In the genomic region with DNA sequence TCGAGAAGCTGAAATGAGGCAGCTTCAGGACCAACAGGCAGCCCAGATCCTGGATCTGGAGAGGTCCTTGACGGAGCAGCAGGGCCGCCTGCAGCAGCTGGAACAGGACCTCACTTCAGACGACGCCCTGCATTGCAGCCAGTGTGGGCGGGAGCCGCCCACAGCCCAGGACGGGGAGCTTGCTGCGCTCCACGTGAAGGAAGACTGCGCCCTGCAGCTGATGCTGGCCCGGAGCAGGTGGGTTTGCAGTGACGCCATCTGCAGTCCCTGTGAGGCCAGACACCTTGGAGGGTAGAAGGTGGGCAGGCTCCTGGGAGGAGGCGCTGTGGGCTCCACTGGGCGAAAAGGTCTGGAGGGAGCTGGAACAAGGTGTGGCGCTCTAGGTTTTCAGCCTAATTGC, we compare ENCODE assay signal across 26 cellular contexts.
"Had no signal": no experiment of that assay in that cellular context is flagged by ENCODE, and none has a peak within 500 bp of the region (broad histone marks: within the 10 kb centered on the region; RNA-seq: fewer than 3 reads in every experiment).

No MANE protein-coding gene starts in this region.

- H3K4me3 ChIP-seq: ascending aorta, body of pancreas had no signal

- DNase-seq: activated B cell treated with CpG ODN at 0.5 μM for 24 hours; activated CD4-positive, alpha-beta memory T cell treated with anti-CD3 and anti-CD28 coated beads for 36 hours; activated CD4-positive, alpha-beta T cell treated with anti-CD3 and anti-CD28 coated beads for 1 hour; activated CD4-positive, alpha-beta T cell treated with anti-CD3 and anti-CD28 coated beads, Interleukin-2, amount 10 ng/mL, durations not matched to agents 24 days and 14 days; activated CD8-positive, alpha-beta memory T cell treated with anti-CD3 and anti-CD28 coated beads for 24 hours; activated effector memory CD4-positive, alpha-beta T cell treated with anti-CD3 and anti-CD28 coated beads, Interleukin-2, amount 50 U/mL, for 16 hours; activated naive CD4-positive, alpha-beta T cell treated with Interleukin-2 at 50 U/mL for 16 hours; activated naive CD8-positive, alpha-beta T cell treated with anti-CD3 and anti-CD28 coated beads, Interleukin-2, amount 50 U/mL, for 24 hours; activated T-cell treated with anti-CD3 and anti-CD28 coated beads, Interleukin-2, amount 50 U/mL, for 4 hours; amniotic stem cell; body of pancreas; central memory CD4-positive, alpha-beta T cell; Karpas-422; NCI-H1105 treated with DMSO at 0.1 percent for 48 hours; NCI-H1436 treated with DMSO at 0.1 percent for 48 hours; NCI-H187; NCI-H2081; NCI-H510A treated with DMSO at 0.1 percent for 48 hours; NCI-H69; NK-92 treated with Interleukin-12 subunit alpha and Interleukin-12 subunit beta, amount 100 ng/mL, for 24 hours; PC-3; SIG-M5; T-helper 17 cell; T-helper 9 cell had no signal

- H3K27ac Mint-ChIP-seq: activated B cell treated with CpG ODN at 0.5 μM for 24 hours; activated CD4-positive, alpha-beta memory T cell treated with anti-CD3 and anti-CD28 coated beads for 36 hours; activated CD4-positive, alpha-beta T cell treated with anti-CD3 and anti-CD28 coated beads, Interleukin-2, amount 10 ng/mL, durations not matched to agents 24 days and 14 days; activated naive CD4-positive, alpha-beta T cell treated with anti-CD3 and anti-CD28 coated beads, Interleukin-2, amount 50 U/mL, for 72 hours; activated naive CD8-positive, alpha-beta T cell treated with anti-CD3 and anti-CD28 coated beads, Interleukin-2, amount 50 U/mL, for 24 hours had no signal

- H3K27ac ChIP-seq: ascending aorta, body of pancreas had no signal

- H3K9me3 ChIP-seq: ascending aorta, body of pancreas had no signal

- H3K27me3 ChIP-seq: ascending aorta, body of pancreas had no signal

- ATAC-seq: activated naive CD4-positive, alpha-beta T cell treated with anti-CD3 and anti-CD28 coated beads, Interleukin-2, amount 50 U/mL, for 72 hours; activated naive CD8-positive, alpha-beta T cell treated with anti-CD3 and anti-CD28 coated beads, Interleukin-2, amount 50 U/mL, for 24 hours; activated T-cell treated with anti-CD3 and anti-CD28 coated beads, Interleukin-2, amount 50 U/mL, for 4 hours; body of pancreas; PC-3; T-helper 17 cell had no signal

- H3K9me3 Mint-ChIP-seq: activated B cell treated with CpG ODN at 0.5 μM for 24 hours; activated CD4-positive, alpha-beta memory T cell treated with anti-CD3 and anti-CD28 coated beads for 36 hours; activated CD4-positive, alpha-beta T cell treated with anti-CD3 and anti-CD28 coated beads, Interleukin-2, amount 10 ng/mL, durations not matched to agents 24 days and 14 days; activated naive CD4-positive, alpha-beta T cell treated with anti-CD3 and anti-CD28 coated beads, Interleukin-2, amount 50 U/mL, for 72 hours; activated naive CD8-positive, alpha-beta T cell treated with anti-CD3 and anti-CD28 coated beads, Interleukin-2, amount 50 U/mL, for 24 hours; activated T-cell treated with anti-CD3 and anti-CD28 coated beads, Interleukin-2, amount 50 U/mL, for 4 hours had no signal

- H3K4me1 ChIP-seq: ascending aorta, body of pancreas had no signal

- H3K27me3 Mint-ChIP-seq: activated B cell treated with CpG ODN at 0.5 μM for 24 hours; activated CD4-positive, alpha-beta memory T cell treated with anti-CD3 and anti-CD28 coated beads for 36 hours; activated CD4-positive, alpha-beta T cell treated with anti-CD3 and anti-CD28 coated beads, Interleukin-2, amount 10 ng/mL, durations not matched to agents 24 days and 14 days; activated naive CD8-positive, alpha-beta T cell treated with anti-CD3 and anti-CD28 coated beads, Interleukin-2, amount 50 U/mL, for 24 hours; T-helper 17 cell had no signal

- H3K4me3 Mint-ChIP-seq: activated B cell treated with CpG ODN at 0.5 μM for 24 hours; activated CD4-positive, alpha-beta memory T cell treated with anti-CD3 and anti-CD28 coated beads for 36 hours; activated CD4-positive, alpha-beta T cell treated with anti-CD3 and anti-CD28 coated beads, Interleukin-2, amount 10 ng/mL, durations not matched to agents 24 days and 14 days; activated naive CD8-positive, alpha-beta T cell treated with anti-CD3 and anti-CD28 coated beads, Interleukin-2, amount 50 U/mL, for 24 hours; activated T-cell treated with anti-CD3 and anti-CD28 coated beads, Interleukin-2, amount 50 U/mL, for 4 hours; T-helper 17 cell had no signal
